ENCODE assay signal across 17 cellular contexts in genomic region chr12:4653257-4653656, GRCh38. TPM values are rescaled to one million over a fixed set of nuclear protein-coding genes. Genes with fewer than 3 reads are reported as not detected.
DNase-seq lines count a peak whose midpoint lies in the region; TF ChIP-seq lines count a peak whose summit lies in the region.
"Had no signal": no experiment of that assay in that cellular context is flagged by ENCODE, and none has a peak within 500 bp of the region (broad histone marks: within the 10 kb centered on the region; RNA-seq: fewer than 3 reads in every experiment).

No MANE protein-coding gene starts in this region.

- intact Hi-C loops in Calu3 (cut with micrococcal nuclease; ENCODE audit: unreplicated experiment) = no loop called here

- H3K9me3 ChIP-seq in mesenchymal stem cell (ENCODE audit: control insufficient read depth, low read length) = no peaks in the 10 kb centered on the region

- H4K8ac ChIP-seq in mesenchymal stem cell (ENCODE audit: low read length) = no peak overlapping the region

- H3K4me3 Mint-ChIP-seq in Calu3 (ENCODE audit: low read depth, unreplicated experiment) = no peak overlapping the region
- H3K4me3 Mint-ChIP-seq in endothelial cell (ENCODE audit: unreplicated experiment) = no peak overlapping the region

- H3K4ac ChIP-seq in mesenchymal stem cell (ENCODE audit: low read depth in 1 of 2, low read length in 2 of 2) = no peak overlapping the region

- H3K18ac ChIP-seq in mesenchymal stem cell (ENCODE audit: low read depth in 1 of 2, low read length in 2 of 2) = no peak overlapping the region

- no peak overlapping the region for H3K9ac ChIP-seq in mesenchymal stem cell (ENCODE audit: low read length)

- H2AFZ ChIP-seq in mesenchymal stem cell (ENCODE audit: low read depth, low read length) = no peak overlapping the region

- H2AK5ac ChIP-seq in mesenchymal stem cell (ENCODE audit: low read length, severe bottlenecking) = no peak overlapping the region

- H3K14ac ChIP-seq in mesenchymal stem cell (ENCODE audit: low read length in 2 of 2) = no peak overlapping the region

- H3K36me3 ChIP-seq in mesenchymal stem cell (ENCODE audit: control insufficient read depth in 1 of 2, insufficient read depth in 2 of 2, low read depth in 1 of 2, low read length in 2 of 2) = peaks cover 7 to 43% of the 10 kb centered on the region in 2 experiments

- no peak overlapping the region for H2BK120ac ChIP-seq in mesenchymal stem cell (ENCODE audit: low read depth, low read length)

- H3K9me3 Mint-ChIP-seq in Calu3 (ENCODE audit: low read depth, unreplicated experiment) = no peaks in the 10 kb centered on the region
- H3K9me3 Mint-ChIP-seq in endothelial cell (ENCODE audit: unreplicated experiment) = no peaks in the 10 kb centered on the region

- BruUV-seq in Calu3 (replicated peaks; lab: Mats Ljungman, UMichigan) = no TSS peak

- H4K91ac ChIP-seq in mesenchymal stem cell (ENCODE audit: low read length) = no peak overlapping the region

- H2BK5ac ChIP-seq in mesenchymal stem cell (ENCODE audit: low read depth, low read length, poor library complexity, severe bottlenecking) = no peak overlapping the region

- no peak overlapping the region for H3K23ac ChIP-seq in mesenchymal stem cell (ENCODE audit: low read length in 2 of 2)

- peaks cover 22% of the 10 kb centered on the region for H3K79me1 ChIP-seq in mesenchymal stem cell (replicated peaks; ENCODE audit: low read length, poor library complexity, severe bottlenecking)

- CTCF ChIA-PET in Calu3 (lab: Charles Lee) = interaction anchor here (0.6 kb wide), 1 partner anchor 13 kb away, joined by 3 read pairs; no protein-coding TSS in a partner anchor

- H3K36me3 Mint-ChIP-seq in Calu3 (ENCODE audit: insufficient read depth, unreplicated experiment) = peaks cover 18% of the 10 kb centered on the region
- peaks cover 14% of the 10 kb centered on the region for H3K36me3 Mint-ChIP-seq in endothelial cell (ENCODE audit: low read depth, unreplicated experiment)

- no peak overlapping the region for H3K4me3 ChIP-seq in Jurkat, Clone E6-1 (ENCODE audit: low read length)
- H3K4me3 ChIP-seq in choroid plexus epithelial cell (ENCODE audit: low read depth, low read length) = no peak overlapping the region
- H3K4me3 ChIP-seq in mesenchymal stem cell (ENCODE audit: insufficient read depth in 1 of 2, low read depth in 1 of 2, low read length in 2 of 2) = no peak overlapping the region

- no peak for TF ChIP-seq CTCF in choroid plexus epithelial cell (conservative IDR thresholded peaks at IDR 0.05; ENCODE audit: low read depth, low read length)
- no peak for TF ChIP-seq CTCF in Calu3 (IDR thresholded peaks at IDR 0.05; ENCODE audit: unreplicated experiment)
- TF ChIP-seq CTCF in endothelial cell (IDR thresholded peaks at IDR 0.05; ENCODE audit: unreplicated experiment) = no peak

- no peaks in the 10 kb centered on the region for H3K27me3 Mint-ChIP-seq in Calu3 (ENCODE audit: unreplicated experiment)
- H3K27me3 Mint-ChIP-seq in endothelial cell (ENCODE audit: unreplicated experiment) = peaks cover 5% of the 10 kb centered on the region

- no peaks in the 10 kb centered on the region for H3K4me1 ChIP-seq in mesenchymal stem cell (ENCODE audit: control insufficient read depth, insufficient read depth, low read depth, low read length)

- H3K4me1 Mint-ChIP-seq in Calu3 (ENCODE audit: low read depth, unreplicated experiment) (peaks cover 22% of the 10 kb centered on the region), endothelial cell (ENCODE audit: unreplicated experiment) (peaks cover 16% of the 10 kb centered on the region)

- DNase-seq in GF-D8 (lab: John Stamatoyannopoulos, UW) (peak; percentile 17), choroid plexus epithelial cell (ENCODE audit: low read depth) (peak; percentile 18), mesenchymal stem cell (peak; percentile 5), Calu3 (no peak), endothelial cell (ENCODE audit: low spot score) (no peak), HK-2 (ENCODE audit: unreplicated experiment) (no peak)
- peak; percentile 16 for DNase-seq in Jurkat, Clone E6-1 (ENCODE audit: low read depth, low spot score)
- DNase-seq: AML-193, COR-L47, Karpas-422, NCI-H1105, NCI-H1694, NCI-H2107, NCI-H226, NCI-H524 treated with DMSO at 0.1 percent for 48 hours, OCI-M1 had no signal

- H3K27ac Mint-ChIP-seq in Calu3 (ENCODE audit: unreplicated experiment) (no peak overlapping the region), endothelial cell (ENCODE audit: unreplicated experiment) (no peak overlapping the region)

- no peaks in the 10 kb centered on the region for H3K27me3 ChIP-seq in mesenchymal stem cell (ENCODE audit: control insufficient read depth in 1 of 2, insufficient read depth in 1 of 2, low read length in 2 of 2)

- no peak overlapping the region for H3K27ac ChIP-seq in mesenchymal stem cell (ENCODE audit: low read length, poor library complexity, severe bottlenecking)
- H3K27ac ChIP-seq: RWPE1 had no signal

- no peak overlapping the region for H3K4me2 ChIP-seq in mesenchymal stem cell (ENCODE audit: low read length, poor library complexity, severe bottlenecking)

- H2BK12ac ChIP-seq in mesenchymal stem cell (ENCODE audit: low read length in 2 of 2) = no peak overlapping the region

- H2BK15ac ChIP-seq in mesenchymal stem cell (ENCODE audit: low read depth, poor library complexity, severe bottlenecking) = no peak overlapping the region

RNA-seq across cellular contexts. Expression of gene NDUFA9, which starts 4.3 kb away (rescaled TPM):
- polyA plus RNA-seq in Jurkat, Clone E6-1 (2012; ENCODE audit: insufficient read depth, insufficient read length) = 180 TPM
- 64.8 TPM for polyA plus RNA-seq in mesenchymal stem cell (2013, experiment 1 of 2)
- 70.5 TPM for polyA plus RNA-seq in mesenchymal stem cell (2013, experiment 2 of 2)
- 125 and 130 TPM in 2 replicates for total RNA-seq in Calu3 (2022)
- 96.7 TPM for total RNA-seq in endothelial cell (ENCODE audit: unreplicated experiment)

RNA-seq across cellular contexts. Expression of gene AKAP3, which starts 4.4 kb away (rescaled TPM):
- 1.5 TPM for polyA plus RNA-seq in Jurkat, Clone E6-1 (2012; ENCODE audit: insufficient read depth, insufficient read length)
- 0.17 TPM for polyA plus RNA-seq in mesenchymal stem cell (2013, experiment 1 of 2)
- polyA plus RNA-seq in mesenchymal stem cell (2013, experiment 2 of 2) = 0.26 TPM
- 1.5 and 1.6 TPM in 2 replicates for total RNA-seq in Calu3 (2022)
- 1.8 TPM for total RNA-seq in endothelial cell (ENCODE audit: unreplicated experiment)

Comparison
In these comparisons a context has a peak if more than half of its experiments do, and no peak if none do; other contexts are left out.
1. DNase-seq: peak in GF-D8 (single experiment), Jurkat, Clone E6-1 (single experiment), choroid plexus epithelial cell (single experiment) and mesenchymal stem cell (single experiment); none in Calu3 (single experiment), endothelial cell (single experiment) and HK-2 (single experiment).